29 cellular contexts compared by ENCODE assay signal in the genomic region with DNA sequence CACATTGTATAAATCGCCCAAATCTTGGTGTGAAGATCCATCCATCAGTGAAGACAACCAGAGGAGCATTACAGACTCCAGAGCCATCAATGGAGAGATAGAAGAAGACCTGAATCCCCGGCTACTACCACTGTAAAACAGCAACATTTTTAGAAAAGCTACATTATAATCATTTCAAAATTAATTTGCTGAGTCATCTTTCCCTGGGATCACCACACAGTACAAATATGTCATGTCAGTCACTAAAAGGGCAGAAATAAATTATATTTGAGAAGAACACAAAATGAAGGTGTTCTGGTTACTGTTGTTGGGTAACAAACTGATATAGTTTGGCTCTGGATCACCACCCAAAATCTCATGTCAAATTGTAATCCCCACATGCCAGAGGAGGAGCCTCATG.
"Had no signal": no experiment of that assay in that cellular context is flagged by ENCODE, and none has a peak within 500 bp of the region (broad histone marks: within the 10 kb centered on the region; RNA-seq: fewer than 3 reads in every experiment).

No MANE protein-coding gene starts in this region.

- H3K9me3 ChIP-seq: pancreas, prostate gland, sigmoid colon, thyroid gland, transverse colon had no signal

- H3K27me3 ChIP-seq: left lung, pancreas, sigmoid colon, thyroid gland, transverse colon, upper lobe of left lung had no signal

- DNase-seq: hypothalamus; immature natural killer cell; kidney; left colon; left lung; mesendoderm; naive B cell; nucleus accumbens; pancreas; posterior cingulate gyrus; retina; right cardiac atrium; sigmoid colon; stimulated activated CD4-positive, alpha-beta T cell treated with anti-CD3 and anti-CD28 coated beads, Interleukin-1b, Interleukin-23, amount 100 ng/mL, for 48 hours; stimulated activated CD4-positive, alpha-beta T cell treated with anti-CD3 and anti-CD28 coated beads, Interleukin-2, amount 100 ng/mL, for 48 hours; stimulated activated CD4-positive, alpha-beta T cell treated with anti-CD3 and anti-CD28 coated beads, Interleukin-4, amount 100 ng/mL, for 4 hours; stimulated activated CD8-positive, alpha-beta memory T cell treated with anti-CD3 and anti-CD28 coated beads, Interleukin-4, amount 100 ng/mL, for 48 hours; stimulated activated naive CD4-positive, alpha-beta T cell treated with Interleukin-2 at 50 U/mL for 16 hours; stimulated activated naive CD8-positive, alpha-beta T cell treated with anti-CD3 and anti-CD28 coated beads, Interleukin-15, amount 100 ng/mL, for 72 hours; substantia nigra; thyroid gland; transverse colon; upper lobe of left lung had no signal

- ATAC-seq: left colon; left lung; natural killer cell treated with Interleukin-12 subunit alpha and Interleukin-12 subunit beta and Interleukin-15 and Interleukin-18, amount 100 ng/mL, for 72 hours; pancreas; right cardiac atrium; stimulated activated memory B cell treated with anti-CD40 and anti-IgM and Interleukin-4, amounts not matched to agents 10 μg/mL and 1 μg/mL and 100 μg/mL, for 72 hours; stimulated activated naive CD8-positive, alpha-beta T cell treated with anti-CD3 and anti-CD28 coated beads, Interleukin-15, amount 100 ng/mL, for 72 hours had no signal

- H3K4me3 ChIP-seq: left lung, lung, pancreas, prostate gland, sigmoid colon, smooth muscle cell, thyroid gland, transverse colon, upper lobe of left lung had no signal

- H3K4me1 ChIP-seq: left lung, pancreas, prostate gland, sigmoid colon, thyroid gland, transverse colon, upper lobe of left lung had no signal

- FAIRE-seq: islet of Langerhans, kidney, pancreas had no signal

- H3K27ac ChIP-seq: left lung, pancreas, prostate gland, sigmoid colon, thyroid gland, transverse colon, upper lobe of left lung had no signal

- H3K4me2 ChIP-seq: smooth muscle cell had no signal

- H3K36me3 ChIP-seq: left lung, pancreas, prostate gland, sigmoid colon, thyroid gland, transverse colon, upper lobe of left lung had no signal
